Comparison of ENCODE assay signal across 8 cellular contexts in the genomic region with DNA sequence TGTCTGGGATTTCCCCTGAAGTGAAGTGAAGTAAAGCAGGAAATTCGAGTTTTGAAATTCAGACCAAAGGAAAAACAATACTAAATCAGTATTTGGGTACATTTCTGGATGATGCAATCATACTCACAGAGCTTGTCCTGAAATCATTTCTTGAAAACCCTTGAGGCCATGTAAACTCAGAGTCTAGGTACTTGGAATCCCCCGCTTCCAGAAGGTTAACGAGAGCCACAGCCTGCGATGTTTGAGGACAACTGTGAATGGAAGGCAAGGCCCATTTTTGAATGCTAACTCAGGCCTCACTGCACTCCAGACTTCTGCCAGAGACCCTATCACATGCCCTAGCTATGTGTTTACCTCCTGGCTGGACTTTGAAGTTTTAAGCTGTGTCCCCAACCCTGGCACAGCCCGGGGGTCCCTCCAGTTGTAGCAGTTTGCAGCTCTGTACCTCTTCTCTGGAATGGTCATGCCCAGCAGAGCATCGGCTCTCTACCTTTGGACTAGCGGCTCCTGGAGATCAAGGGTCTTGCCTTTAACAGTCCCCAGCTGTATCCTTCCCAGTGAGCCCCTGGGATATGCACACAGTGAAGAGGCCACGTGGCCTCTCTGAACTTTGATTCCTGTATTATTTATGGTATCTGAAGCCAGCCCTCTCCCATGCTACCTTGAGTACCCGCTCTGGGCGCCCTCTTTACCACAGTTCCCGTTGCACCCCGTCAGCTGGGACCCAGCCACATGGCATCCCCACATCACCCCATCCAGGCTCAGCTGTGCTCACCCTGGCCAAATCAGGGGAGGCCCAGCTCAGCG. TPM values are rescaled to one million over a fixed set of nuclear protein-coding genes. Genes with fewer than 3 reads are reported as not detected.
DNase-seq lines count a peak whose midpoint lies in the region; ATAC-seq and TF ChIP-seq lines count a peak whose summit lies in the region.

No MANE protein-coding gene starts in this region.

- 40 to 41% methylated on average over 13 of the region's 13 CpGs for WGBS in esophagus, 2 donors

- peak; percentile 35 for DNase-seq in DMS79 (lab: John Stamatoyannopoulos, UW)
- DNase-seq in Panc1 (ENCODE audit: low read depth, low spot score), result no peak
- DNase-seq in osteoblast (ENCODE audit: insufficient read length, low spot score, missing footprints), result no peak
- DNase-seq in KG1 (lab: John Stamatoyannopoulos, UW), result no peak
- DNase-seq in NCI-H524 (lab: John Stamatoyannopoulos, UW), result no peak

- H3K4me1 ChIP-seq in Panc1 (ENCODE audit: control insufficient read depth, insufficient read depth, low read length) (peaks cover 54% of the 10 kb centered on the region), esophagus (ENCODE audit: control insufficient read depth in 2 of 2, insufficient read depth in 2 of 2, low read length in 1 of 2) (peaks cover 19 to 27% of the 10 kb centered on the region in 2 donors), osteoblast (ENCODE audit: insufficient read depth, low read length) (peaks cover 61% of the 10 kb centered on the region)

- H3K9me3 ChIP-seq in Panc1 (ENCODE audit: control insufficient read depth, insufficient read depth, low read depth, low read length), result no peaks in the 10 kb centered on the region
- no peaks in the 10 kb centered on the region for H3K9me3 ChIP-seq in esophagus (ENCODE audit: control insufficient read depth in 2 of 2, insufficient read depth in 1 of 2, low read depth in 1 of 2, low read length in 1 of 2)
- H3K9me3 ChIP-seq in osteoblast (ENCODE audit: low read depth, low read length), result no peaks in the 10 kb centered on the region

- H3K4me3 ChIP-seq in Panc1 (ENCODE audit: low read depth in 2 of 2, low read length in 2 of 2) (no peak overlapping the region), esophagus (ENCODE audit: low read depth in 1 of 2, low read length in 2 of 2) (peak overlapping the region in 1 of 2 donors; percentile 18), osteoblast (ENCODE audit: insufficient read depth, low read length) (peak overlapping the region; percentile 6)

- H3K27ac ChIP-seq in Panc1 (ENCODE audit: low read length), result peak overlapping the region; percentile 98
- H3K27ac ChIP-seq in esophagus (ENCODE audit: low read depth in 2 of 2, low read length in 1 of 2), result peak overlapping the region; percentile 92 to 94
- peak overlapping the region; percentile 96 for H3K27ac ChIP-seq in osteoblast (ENCODE audit: low read depth, low read length)

- CTCF ChIA-PET in Panc1 (lab: Charles Lee), result no interaction called here

- POLR2A ChIA-PET in Panc1 (lab: Charles Lee), result interaction anchor here (0.6 kb wide), 1 partner anchor 37 kb away, joined by 4 read pairs; no protein-coding TSS in a partner anchor

- H2AFZ ChIP-seq in osteoblast (ENCODE audit: low read length), result peak overlapping the region; percentile 32

- H4K20me1 ChIP-seq in osteoblast (ENCODE audit: insufficient read depth, low read length), result no peaks in the 10 kb centered on the region

- H3K36me3 ChIP-seq in Panc1 (ENCODE audit: control insufficient read depth, insufficient read depth, low read length) (no peaks in the 10 kb centered on the region; the same call in 1 of the 2 replicates), esophagus (ENCODE audit: control insufficient read depth in 2 of 2, insufficient read depth in 2 of 2, low read length in 1 of 2) (no peaks in the 10 kb centered on the region), osteoblast (ENCODE audit: insufficient read depth, low read length) (no peaks in the 10 kb centered on the region)

- ATAC-seq in Panc1 (no peak), GM18867 (IDR thresholded peaks at IDR 0.05; ENCODE audit: unreplicated experiment) (no peak), GM21528 (IDR thresholded peaks at IDR 0.05; ENCODE audit: low FRiP score, unreplicated experiment) (no peak)

- peaks cover 10% of the 10 kb centered on the region for H3K79me2 ChIP-seq in osteoblast (ENCODE audit: insufficient read depth, low read length)

- H3K27me3 ChIP-seq in Panc1 (ENCODE audit: control insufficient read depth, insufficient read depth, low read length) (no peaks in the 10 kb centered on the region), esophagus (ENCODE audit: control insufficient read depth in 1 of 2, insufficient read depth in 2 of 2, low read length in 2 of 2) (no peaks in the 10 kb centered on the region), osteoblast (ENCODE audit: insufficient read depth, low read length) (no peaks in the 10 kb centered on the region)

- intact Hi-C loops in Panc1 (cut with micrococcal nuclease; ENCODE audit: unreplicated experiment), result no loop called here

- TF ChIP-seq CTCF in Panc1 (IDR thresholded peaks at IDR 0.05) (no peak), osteoblast (IDR thresholded peaks at IDR 0.05; ENCODE audit: extremely low read depth, low read depth, low read length) (no peak)

- in situ Hi-C loops in Panc1 (cut with HindIII; ENCODE audit: low pct_unique_long_range_greater_than_20kb, low sequenced_read_pairs), result no loop called here

- peak overlapping the region; percentile 70 for H3K4me2 ChIP-seq in osteoblast (ENCODE audit: insufficient read depth, low read length)

- BruUV-seq in Panc1 (replicated peaks; lab: Mats Ljungman, UMichigan), result no TSS peak

RNA-seq across cellular contexts. Expression of gene FTH1, which starts 5.6 kb away (rescaled TPM):
- total RNA-seq in Panc1 (2021; ENCODE audit: unreplicated experiment) (2,322 TPM), osteoblast (1,459 and 1,507 TPM in 2 replicates)
- polyA plus RNA-seq in Panc1 (2012; ENCODE audit: insufficient read length), result 3,101 TPM
- 1,000 to 10,000 TPM; 3,491 to 8,500 TPM for polyA plus RNA-seq in esophagus

RNA-seq across cellular contexts. Expression of gene BEST1, which starts 22.8 kb away (rescaled TPM):
- total RNA-seq in Panc1 (2021; ENCODE audit: unreplicated experiment), result 0.13 TPM
- polyA plus RNA-seq in Panc1 (2012; ENCODE audit: insufficient read length), result 0.59 TPM
- polyA plus RNA-seq in esophagus, result 1 to 10 TPM; 1.2 to 3.8 TPM
- total RNA-seq in osteoblast, result 5.6 and 8.0 TPM in 2 replicates

RNA-seq across cellular contexts. Expression of gene RAB3IL1, which starts 55.6 kb away (rescaled TPM):
- total RNA-seq in Panc1 (2021; ENCODE audit: unreplicated experiment), result 8.9 TPM
- 17.7 TPM for polyA plus RNA-seq in Panc1 (2012; ENCODE audit: insufficient read length)
- 1 to 10 TPM; 1.4 to 2.1 TPM for polyA plus RNA-seq in esophagus
- total RNA-seq in osteoblast, result 15.9 and 20.3 TPM in 2 replicates
